8 cellular contexts compared by ENCODE assay signal in the genomic region with DNA sequence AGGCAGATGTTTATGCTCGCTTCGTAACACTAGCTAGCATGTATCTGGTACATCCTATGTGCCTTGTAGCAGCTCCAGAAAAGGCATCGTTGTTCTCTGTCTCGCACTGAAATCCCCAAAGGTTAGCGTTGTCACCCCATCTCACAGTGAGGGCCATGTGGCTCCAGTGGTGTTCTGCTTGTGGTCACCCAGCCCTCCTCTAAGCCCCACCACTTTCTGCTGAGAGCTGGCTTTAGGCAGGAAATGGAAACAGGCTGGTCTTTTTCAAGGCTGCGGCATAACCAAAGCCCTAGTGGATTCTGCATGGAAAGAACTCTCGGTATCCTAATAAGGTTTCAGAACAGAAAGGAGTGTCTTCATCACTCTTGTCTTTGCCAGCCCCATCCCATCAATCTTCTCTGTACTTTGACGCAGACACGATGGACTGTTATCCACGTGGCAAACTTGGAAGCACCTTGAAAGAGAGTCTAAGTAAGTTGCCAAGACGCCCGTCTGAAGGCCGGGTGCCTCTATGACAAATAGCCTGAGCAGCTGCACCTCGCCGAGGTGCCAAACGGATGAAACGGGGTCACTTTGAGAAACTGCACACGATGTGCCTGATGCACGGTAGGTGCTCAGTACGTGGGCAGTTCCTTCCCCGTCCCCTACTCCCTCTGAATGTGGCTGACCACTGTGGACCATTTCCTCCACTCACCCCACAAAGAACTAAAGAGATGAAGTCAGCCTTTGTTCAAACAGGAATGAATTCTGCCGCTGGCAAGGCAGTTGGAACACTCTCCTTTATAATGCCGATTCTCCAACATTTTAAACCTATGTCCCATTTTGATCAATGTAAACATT. TPM values are rescaled to one million over a fixed set of nuclear protein-coding genes. Genes with fewer than 3 reads are reported as not detected.
DNase-seq lines count a peak whose midpoint lies in the region; ATAC-seq and TF ChIP-seq lines count a peak whose summit lies in the region.

No MANE protein-coding gene starts in this region.

- H3K4me2 ChIP-seq in Karpas-422 (ENCODE audit: low read depth, low read length, poor library complexity, severe bottlenecking) = peak overlapping the region; percentile 70

- no peak overlapping the region for H3K4me3 Mint-ChIP-seq in HFFc6
- no peak overlapping the region for H3K4me3 Mint-ChIP-seq in CD4-positive, alpha-beta memory T cell

- H3K27me3 ChIP-seq in Karpas-422 (ENCODE audit: low read length) (no peaks in the 10 kb centered on the region), esophagus (ENCODE audit: control insufficient read depth in 1 of 2, insufficient read depth in 2 of 2, low read length in 2 of 2) (no peaks in the 10 kb centered on the region), sigmoid colon (no peaks in the 10 kb centered on the region)
- no peaks in the 10 kb centered on the region for H3K27me3 ChIP-seq in CD4-positive, alpha-beta memory T cell (ENCODE audit: insufficient read depth, low read length)

- TF ChIP-seq POLR2A in sigmoid colon (IDR thresholded peaks at IDR 0.05) = no peak

- no peaks in the 10 kb centered on the region for H3K9me3 Mint-ChIP-seq in HFFc6
- H3K9me3 Mint-ChIP-seq in CD4-positive, alpha-beta memory T cell = peaks cover 0 to 4% (median 0%) of the 10 kb centered on the region in 8 donors

- H2AFZ ChIP-seq in Karpas-422 (ENCODE audit: low read length) = peak overlapping the region; percentile 77

- peak; percentile 84 for DNase-seq in Karpas-422
- peak; percentile 80 for DNase-seq in sigmoid colon
- no peak for DNase-seq in HFFc6
- DNase-seq in GM13976 (ENCODE audit: low spot score) = no peak
- DNase-seq in CD4-positive, alpha-beta memory T cell = no peak
- DNase-seq in middle frontal gyrus (ENCODE audit: extremely low spot score, low spot score) = no peak

- H3K79me2 ChIP-seq in Karpas-422 (ENCODE audit: low read length) = no peaks in the 10 kb centered on the region

- no peak overlapping the region for H3K27ac Mint-ChIP-seq in HFFc6
- no peak overlapping the region for H3K27ac Mint-ChIP-seq in CD4-positive, alpha-beta memory T cell

- H3K27me3 Mint-ChIP-seq in HFFc6 (ENCODE audit: insufficient read depth) = peaks cover 24% of the 10 kb centered on the region
- peaks cover 0 to 6% of the 10 kb centered on the region in 2 donors for H3K27me3 Mint-ChIP-seq in CD4-positive, alpha-beta memory T cell

- ATAC-seq in GM19397 (IDR thresholded peaks at IDR 0.05; ENCODE audit: unreplicated experiment) = peak; percentile 28

- POLR2A ChIA-PET in CD4-positive, alpha-beta memory T cell (lab: Charles Lee; ENCODE audit: partially characterized antibody) = no interaction called here

- H3K36me3 Mint-ChIP-seq in HFFc6 (ENCODE audit: low read depth) = no peaks in the 10 kb centered on the region
- H3K36me3 Mint-ChIP-seq in CD4-positive, alpha-beta memory T cell = no peaks in the 10 kb centered on the region

- H3K9me3 ChIP-seq in Karpas-422 (ENCODE audit: low read length) (no peaks in the 10 kb centered on the region), esophagus (ENCODE audit: control insufficient read depth in 2 of 2, insufficient read depth in 1 of 2, low read depth in 1 of 2, low read length in 1 of 2) (no peaks in the 10 kb centered on the region), sigmoid colon (no peaks in the 10 kb centered on the region)
- no peaks in the 10 kb centered on the region for H3K9me3 ChIP-seq in CD4-positive, alpha-beta memory T cell (ENCODE audit: control insufficient read depth in 1 of 2, low read length in 2 of 2)

- H3K9ac ChIP-seq in Karpas-422 (ENCODE audit: low read length) = peak overlapping the region; percentile 70

- TF ChIP-seq EP300 in sigmoid colon (IDR thresholded peaks at IDR 0.05) = peak in 3 of 4 donors; percentile 21 to 63 (median 61)

- H3K4me1 ChIP-seq in Karpas-422 (ENCODE audit: low read length) (peaks cover 94% of the 10 kb centered on the region), esophagus (ENCODE audit: control insufficient read depth in 2 of 2, insufficient read depth in 2 of 2, low read length in 1 of 2) (peaks cover 2 to 7% of the 10 kb centered on the region in 2 donors), sigmoid colon (peaks cover 0 to 44% (median 31%) of the 10 kb centered on the region in 4 donors)
- H3K4me1 ChIP-seq in CD4-positive, alpha-beta memory T cell (ENCODE audit: insufficient read depth, low read length) = no peaks in the 10 kb centered on the region

- no peaks in the 10 kb centered on the region; the same call in 1 of the 2 replicates for H3K4me1 Mint-ChIP-seq in HFFc6 (ENCODE audit: low read depth)
- H3K4me1 Mint-ChIP-seq in CD4-positive, alpha-beta memory T cell = peaks cover 0 to 4% (median 3%) of the 10 kb centered on the region in 4 donors

- intact Hi-C loops in sigmoid colon (cut with DNase I) = loop anchor here (2.0 kb wide), 1 partner anchor 57 kb away; a partner anchor contains a TSS
- intact Hi-C loops in CD4-positive, alpha-beta memory T cell (cut with micrococcal nuclease) = no loop called here

- TF ChIP-seq CTCF in sigmoid colon (IDR thresholded peaks at IDR 0.05) = no peak
- no peak for TF ChIP-seq CTCF in HFFc6 (IDR thresholded peaks at IDR 0.05)
- no peak for TF ChIP-seq CTCF in GM13976 (IDR thresholded peaks at IDR 0.05; ENCODE audit: borderline replicate concordance, control extremely low read depth, extremely low read depth, insufficient read depth, missing control alignments)

- H3K4me3 ChIP-seq in Karpas-422 (ENCODE audit: low read length) (peak overlapping the region; percentile 45), esophagus (ENCODE audit: low read depth in 1 of 2, low read length in 2 of 2) (no peak overlapping the region), sigmoid colon (no peak overlapping the region)
- no peak overlapping the region for H3K4me3 ChIP-seq in CD4-positive, alpha-beta memory T cell (ENCODE audit: low read length in 2 of 2)

- CTCF ChIA-PET in CD4-positive, alpha-beta memory T cell (lab: Charles Lee; ENCODE audit: partially characterized antibody) = interaction anchor here (1.4 kb wide), 1 partner anchor 196 kb away, joined by 4 read pairs; no protein-coding TSS in a partner anchor

- H3K9me2 ChIP-seq in Karpas-422 (replicated peaks; ENCODE audit: insufficient read depth, low read length) = no peaks in the 10 kb centered on the region

- H3K36me3 ChIP-seq in Karpas-422 (ENCODE audit: insufficient read depth, low read length) (no peaks in the 10 kb centered on the region), esophagus (ENCODE audit: control insufficient read depth in 2 of 2, insufficient read depth in 2 of 2, low read length in 1 of 2) (no peaks in the 10 kb centered on the region), sigmoid colon (no peaks in the 10 kb centered on the region)
- no peaks in the 10 kb centered on the region for H3K36me3 ChIP-seq in CD4-positive, alpha-beta memory T cell (ENCODE audit: insufficient read depth, low read length)

- in situ Hi-C loops in GM13976 (cut with MboI; ENCODE audit: low sequenced_read_pairs, unreplicated experiment) = no loop called here

- H3K27ac ChIP-seq in Karpas-422 (ENCODE audit: low read length) (peak overlapping the region; percentile 98), esophagus (ENCODE audit: low read depth in 2 of 2, low read length in 1 of 2) (peak overlapping the region; percentile 64 to 79), sigmoid colon (peak overlapping the region; percentile 59 to 82 (median 76))
- H3K27ac ChIP-seq in CD4-positive, alpha-beta memory T cell (ENCODE audit: low read depth, low read length) = no peak overlapping the region

- 20 to 38% methylated on average over 23 of the region's 23 CpGs for WGBS in esophagus, 2 donors
- 60 to 70% methylated on average over 23 of the region's 23 CpGs for WGBS in sigmoid colon, 2 donors

- H4K20me1 ChIP-seq in Karpas-422 (ENCODE audit: insufficient read depth, low read depth, low read length) = no peaks in the 10 kb centered on the region

RNA-seq across cellular contexts. Expression of a gene that starts 57.8 kb away (rescaled TPM):
- 98.2 and 144 TPM in 2 replicates for total RNA-seq in Karpas-422 (2014; rRNA removed; shearing (Covaris generic); ENCODE audit: low replicate concordance)
- polyA plus RNA-seq in esophagus (1 to 10 TPM; 7.5 to 8.6 TPM), sigmoid colon (10 to 100 TPM; 11.6 to 15.4 (median 14.4) TPM)
- 100 to 1,000 TPM in 1 of 4 donors, 10 to 100 TPM in 3; 78.8 to 123 (median 80.3) TPM for total RNA-seq in sigmoid colon
- 10 to 100 TPM; 22.8 to 25.8 (median 24.0) TPM for total RNA-seq in HFFc6 (2021; fragmentation: NEBNext Ultra II Directional; extraction: Animal tissue kit (Norgen Biotek cat#: 25700))
- 10 to 100 TPM; 27.6 to 27.8 TPM for total RNA-seq in CD4-positive, alpha-beta memory T cell
- polyA plus RNA-seq in CD4-positive, alpha-beta memory T cell = 10 to 100 TPM; 11.4 to 17.9 TPM

Comparison
In these comparisons a context has a peak if more than half of its experiments do, and no peak if none do; other contexts are left out.
1. DNase-seq: peak in Karpas-422 (single experiment) and sigmoid colon (single experiment); none in HFFc6 (single experiment), GM13976 (single experiment), CD4-positive, alpha-beta memory T cell (0 of 5) and middle frontal gyrus (single experiment).